8 cellular contexts compared by ENCODE assay signal in genomic region chr14:99267871-99268775, GRCh38. TPM values are rescaled to one million over a fixed set of nuclear protein-coding genes. Genes with fewer than 3 reads are reported as not detected.
A peak's percentile ranks its signal among the peaks of the same experiment; 100 is the strongest.
DNase-seq lines count a peak whose midpoint lies in the region; ATAC-seq, FAIRE-seq and TF ChIP-seq lines count a peak whose summit lies in the region.

No MANE protein-coding gene starts in this region.

- DNase-seq in NCI-H2107 treated with DMSO at 0.1 percent for 48 hours (lab: John Stamatoyannopoulos, UW; ENCODE audit: unreplicated experiment) (peak; percentile 41), NCI-H2107 (lab: John Stamatoyannopoulos, UW) (no peak), T-cell (peak in 8 of 34 experiments; percentile 24 to 57 (median 44)), esophagus squamous epithelium (lab: John Stamatoyannopoulos, UW) (no peak), H54 (ENCODE audit: insufficient read length, low spot score) (no peak), left colon (no peak), WERI-Rb-1 (no peak)
- peak; percentile 27 for DNase-seq in stimulated activated naive CD4-positive, alpha-beta T cell treated with Interleukin-2 at 50 U/mL for 16 hours (lab: John Stamatoyannopoulos, UW)

- peak overlapping the region; percentile 94 to 98 (median 96) for H3K4me3 Mint-ChIP-seq in T-cell

- TF ChIP-seq CTCF in esophagus squamous epithelium (IDR thresholded peaks at IDR 0.05), result no peak
- no peak for TF ChIP-seq CTCF in WERI-Rb-1 (IDR thresholded peaks at IDR 0.05; ENCODE audit: low read depth, low read length)

- H3K9me3 ChIP-seq in esophagus squamous epithelium, result no peaks in the 10 kb centered on the region
- H3K9me3 ChIP-seq in WERI-Rb-1 (ENCODE audit: severe bottlenecking), result no peaks in the 10 kb centered on the region

- H3K4me1 Mint-ChIP-seq in T-cell, result peaks cover 53 to 67% (median 56%) of the 10 kb centered on the region in 3 donors

- peak overlapping the region; percentile 99 to 100 for H3K27ac Mint-ChIP-seq in T-cell

- H3K27ac ChIP-seq in esophagus squamous epithelium (peak overlapping the region; percentile 70 to 92 (median 88)), WERI-Rb-1 (no peak overlapping the region)

- peaks cover 45% of the 10 kb centered on the region for H3K36me3 Mint-ChIP-seq in T-cell

- peaks cover 13 to 100% (median 15%) of the 10 kb centered on the region in 3 donors for H3K4me1 ChIP-seq in esophagus squamous epithelium

- no peak for FAIRE-seq in H54 (lab: Jason Lieb, UNC)

- H3K36me3 ChIP-seq in esophagus squamous epithelium, result no peaks in the 10 kb centered on the region
- no peaks in the 10 kb centered on the region for H3K36me3 ChIP-seq in WERI-Rb-1

- CTCF ChIA-PET in T-cell (lab: Charles Lee), result interaction anchor here (0.6 to 5.7 kb wide), 18 partner anchors 16 to 1969 kb away, joined by 3 to 75 read pairs (median 4); no protein-coding TSS in a partner anchor

- H3K9me3 Mint-ChIP-seq in T-cell, result no peaks in the 10 kb centered on the region

- ATAC-seq in T-cell (replicated peaks in 1 of 4) (no peak), left colon (no peak)

- intact Hi-C loops in esophagus squamous epithelium (cut with DNase I), result no loop called here
- intact Hi-C loops in left colon (cut with DNase I, micrococcal nuclease), result loop anchor here in 1 of 2 donors (10.0 kb wide), 1 partner anchor 1133 kb away; no protein-coding TSS in a partner anchor

- POLR2A ChIA-PET in T-cell (lab: Charles Lee), result interaction anchor here (0.6 to 5.7 kb wide), 16 partner anchors 12 to 1666 kb away, joined by 3 to 40 read pairs (median 3); no protein-coding TSS in a partner anchor

- TF ChIP-seq POLR2A in esophagus squamous epithelium (IDR thresholded peaks at IDR 0.05), result no peak
- TF ChIP-seq POLR2A in H54 (IDR thresholded peaks at IDR 0.05; ENCODE audit: low read depth, low read length), result no peak

- peak overlapping the region; percentile 65 to 90 (median 80) for H3K4me3 ChIP-seq in esophagus squamous epithelium
- H3K4me3 ChIP-seq in WERI-Rb-1 (ENCODE audit: low read depth, low read length), result no peak overlapping the region

- H3K27me3 Mint-ChIP-seq in T-cell, result no peaks in the 10 kb centered on the region

- H3K27me3 ChIP-seq in esophagus squamous epithelium (peaks cover 0 to 74% (median 0%) of the 10 kb centered on the region in 4 donors), WERI-Rb-1 (ENCODE audit: insufficient read depth, low read depth, severe bottlenecking) (peaks cover 87% of the 10 kb centered on the region)

- WGBS in esophagus squamous epithelium, 2 donors, result 15 to 25% methylated on average over 13 to 15 of the region's 15 CpGs

RNA-seq across cellular contexts. Expression of gene BCL11B, which starts 3.9 kb away (rescaled TPM):
- total RNA-seq in T-cell, result 100 to 1,000 TPM; 181 to 240 (median 196) TPM
- total RNA-seq in esophagus squamous epithelium, result 10 to 100 TPM; 10.1 to 19.3 (median 12.9) TPM
- total RNA-seq in left colon, result 1 to 10 TPM; 3.7 to 5.1 TPM

Comparison
In these comparisons a context has a peak if more than half of its experiments do, and no peak if none do; other contexts are left out.
1. DNase-seq: peak in NCI-H2107 treated with DMSO at 0.1 percent for 48 hours (single experiment) and stimulated activated naive CD4-positive, alpha-beta T cell treated with Interleukin-2 at 50 U/mL for 16 hours (single experiment); none in NCI-H2107 (single experiment), esophagus squamous epithelium (single experiment), H54 (single experiment), left colon (0 of 2) and WERI-Rb-1 (single experiment).
2. RNA of gene BCL11B, which starts 3.9 kb away (total RNA-seq): 181 to 240 TPM in T-cell; 10.1 to 19.3 TPM in esophagus squamous epithelium and 3.7 to 5.1 TPM in left colon; every median in the first group is over 4 times any median in the second.